ENCODE assay signal across 34 cellular contexts in the genomic region with DNA sequence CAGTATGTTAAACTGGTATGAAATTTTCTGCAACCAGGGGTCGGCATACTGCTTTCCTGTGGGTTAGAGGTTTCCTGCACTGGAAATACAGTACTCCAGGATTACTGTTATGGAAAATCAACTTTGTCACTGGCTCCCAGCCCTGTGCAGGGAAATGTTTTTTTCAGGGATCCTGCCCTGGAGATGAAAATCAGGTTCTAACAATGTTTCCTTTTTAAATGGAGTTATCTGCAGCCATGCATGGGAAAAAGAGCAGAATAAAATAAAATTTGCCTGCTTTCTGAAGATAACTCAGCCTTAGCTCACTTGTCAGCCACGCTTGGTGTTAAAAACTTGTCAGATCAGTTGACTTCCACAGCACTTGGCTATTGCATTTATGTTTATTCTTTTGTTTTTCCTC.
"Had no signal": no experiment of that assay in that cellular context is flagged by ENCODE, and none has a peak within 500 bp of the region (broad histone marks: within the 10 kb centered on the region; RNA-seq: fewer than 3 reads in every experiment).

No MANE protein-coding gene starts in this region.

- H3K9me3 ChIP-seq: MG63 had no signal

- H3K36me3 ChIP-seq: MG63 had no signal

- H3K27ac ChIP-seq: KMS-11 had no signal

- H3K4me2 ChIP-seq: KMS-11 had no signal

- DNase-seq: Karpas-422, Kasumi-1, MG63, MM.1S, MV-4-11, NCI-H1048, NCI-H1092, NCI-H1092 treated with DMSO at 0.1 percent for 48 hours, NCI-H1105, NCI-H1105 treated with DMSO at 0.1 percent for 48 hours, NCI-H1417, NCI-H1417 treated with DMSO at 0.1 percent for 48 hours, NCI-H1436, NCI-H1436 treated with DMSO at 0.1 percent for 48 hours, NCI-H146, NCI-H1694, NCI-H1694 treated with DMSO at 0.1 percent for 48 hours, NCI-H187, NCI-H187 treated with DMSO at 0.1 percent for 48 hours, NCI-H1930, NCI-H2029, NCI-H2029 treated with DMSO at 0.1 percent for 48 hours, NCI-H2081, NCI-H2081 treated with DMSO at 0.1 percent for 48 hours, NCI-H2107, NCI-H2171, NCI-H2171 treated with DMSO at 0.1 percent for 48 hours, NCI-H2227 treated with DMSO at 0.1 percent for 48 hours, NCI-H226, NCI-H345, NCI-H446, NCI-H446 treated with DMSO at 0.1 percent for 48 hours, NCI-H510A had no signal

- H3K9ac ChIP-seq: KMS-11 had no signal

- H3K27me3 ChIP-seq: MG63 had no signal

- H3K4me3 ChIP-seq: MG63 had no signal
